ENCODE assay signal across 23 cellular contexts in genomic region chr7:77524732-77525131, GRCh38.
"Had no signal": no experiment of that assay in that cellular context is flagged by ENCODE, and none has a peak within 500 bp of the region (broad histone marks: within the 10 kb centered on the region; RNA-seq: fewer than 3 reads in every experiment).

No MANE protein-coding gene starts in this region.

- H3K36me3 Mint-ChIP-seq: naive thymus-derived CD8-positive, alpha-beta T cell had no signal

- H3K27me3 Mint-ChIP-seq: stimulated activated naive CD8-positive, alpha-beta T cell treated with anti-CD3 and anti-CD28 coated beads, Interleukin-15, amount 100 ng/mL, for 72 hours had no signal

- ATAC-seq: esophagus mucosa; gastroesophageal sphincter; heart left ventricle; left ventricle myocardium superior; naive thymus-derived CD8-positive, alpha-beta T cell; psoas muscle; right cardiac atrium; stimulated activated naive CD8-positive, alpha-beta T cell treated with anti-CD3 and anti-CD28 coated beads, Interleukin-15, amount 100 ng/mL, for 72 hours had no signal

- H3K4me1 Mint-ChIP-seq: stimulated activated naive CD8-positive, alpha-beta T cell treated with anti-CD3 and anti-CD28 coated beads, Interleukin-15, amount 100 ng/mL, for 72 hours had no signal

- H3K27ac Mint-ChIP-seq: naive thymus-derived CD8-positive, alpha-beta T cell; stimulated activated naive CD8-positive, alpha-beta T cell treated with anti-CD3 and anti-CD28 coated beads, Interleukin-15, amount 100 ng/mL, for 72 hours; T-helper 2 cell treated with Interferon-gamma antibody and Interleukin-4, amounts not matched to agents 5 μg/mL and 100 μg/mL, for 36 hours had no signal

- H3K4me3 ChIP-seq: gastroesophageal sphincter, heart left ventricle, ovary, psoas muscle had no signal

- H3K4me3 Mint-ChIP-seq: naive thymus-derived CD8-positive, alpha-beta T cell; stimulated activated naive CD8-positive, alpha-beta T cell treated with anti-CD3 and anti-CD28 coated beads, Interleukin-15, amount 100 ng/mL, for 72 hours; T-helper 2 cell treated with Interferon-gamma antibody and Interleukin-4, amounts not matched to agents 5 μg/mL and 100 μg/mL, for 36 hours had no signal

- H3K9me3 ChIP-seq: gastroesophageal sphincter, heart left ventricle, ovary, psoas muscle had no signal

- H3K4me1 ChIP-seq: gastroesophageal sphincter, heart left ventricle, psoas muscle had no signal

- DNase-seq: activated CD4-positive, alpha-beta T cell treated with anti-CD3 and anti-CD28 coated beads, Interleukin-2, amount 50 U/mL, for 1 hour; activated CD8-positive, alpha-beta memory T cell treated with anti-CD3 and anti-CD28 coated beads, Interleukin-2, amount 50 U/mL, for 4 hours; activated effector memory CD4-positive, alpha-beta T cell treated with anti-CD3 and anti-CD28 coated beads, Interleukin-2, amount 50 U/mL, for 16 hours; activated naive CD4-positive, alpha-beta T cell treated with anti-CD3 and anti-CD28 coated beads, Interleukin-2, amount 50 U/mL, for 16 hours; activated T-cell treated with anti-CD3 and anti-CD28 coated beads, Interleukin-2, amount 50 U/mL, for 48 hours; cerebellar nuclear complex; cortex of kidney; effector CD4-positive, alpha-beta T cell; heart left ventricle; left ventricle myocardium superior; mesendoderm; naive thymus-derived CD8-positive, alpha-beta T cell; ovary; psoas muscle; right cardiac atrium; small intestine; stimulated activated CD4-positive, alpha-beta T cell treated with anti-CD3 and anti-CD28 coated beads, Interleukin-4, amount 100 ng/mL, for 1 hour; stimulated activated naive CD8-positive, alpha-beta T cell treated with anti-CD3 and anti-CD28 coated beads, Interleukin-15, amount 100 ng/mL, for 72 hours; trophoblast cell had no signal

- H3K27me3 ChIP-seq: gastroesophageal sphincter, heart left ventricle, ovary had no signal

- H3K36me3 ChIP-seq: gastroesophageal sphincter, heart left ventricle, ovary had no signal

- H3K27ac ChIP-seq: gastroesophageal sphincter, heart left ventricle, ovary, psoas muscle had no signal

- H3K9me3 Mint-ChIP-seq: naive thymus-derived CD8-positive, alpha-beta T cell; stimulated activated naive CD8-positive, alpha-beta T cell treated with anti-CD3 and anti-CD28 coated beads, Interleukin-15, amount 100 ng/mL, for 72 hours; T-helper 2 cell treated with Interferon-gamma antibody and Interleukin-4, amounts not matched to agents 5 μg/mL and 100 μg/mL, for 36 hours had no signal

- FAIRE-seq: bronchial epithelial cell, small intestine had no signal
